9 cellular contexts compared by ENCODE assay signal in the genomic region with DNA sequence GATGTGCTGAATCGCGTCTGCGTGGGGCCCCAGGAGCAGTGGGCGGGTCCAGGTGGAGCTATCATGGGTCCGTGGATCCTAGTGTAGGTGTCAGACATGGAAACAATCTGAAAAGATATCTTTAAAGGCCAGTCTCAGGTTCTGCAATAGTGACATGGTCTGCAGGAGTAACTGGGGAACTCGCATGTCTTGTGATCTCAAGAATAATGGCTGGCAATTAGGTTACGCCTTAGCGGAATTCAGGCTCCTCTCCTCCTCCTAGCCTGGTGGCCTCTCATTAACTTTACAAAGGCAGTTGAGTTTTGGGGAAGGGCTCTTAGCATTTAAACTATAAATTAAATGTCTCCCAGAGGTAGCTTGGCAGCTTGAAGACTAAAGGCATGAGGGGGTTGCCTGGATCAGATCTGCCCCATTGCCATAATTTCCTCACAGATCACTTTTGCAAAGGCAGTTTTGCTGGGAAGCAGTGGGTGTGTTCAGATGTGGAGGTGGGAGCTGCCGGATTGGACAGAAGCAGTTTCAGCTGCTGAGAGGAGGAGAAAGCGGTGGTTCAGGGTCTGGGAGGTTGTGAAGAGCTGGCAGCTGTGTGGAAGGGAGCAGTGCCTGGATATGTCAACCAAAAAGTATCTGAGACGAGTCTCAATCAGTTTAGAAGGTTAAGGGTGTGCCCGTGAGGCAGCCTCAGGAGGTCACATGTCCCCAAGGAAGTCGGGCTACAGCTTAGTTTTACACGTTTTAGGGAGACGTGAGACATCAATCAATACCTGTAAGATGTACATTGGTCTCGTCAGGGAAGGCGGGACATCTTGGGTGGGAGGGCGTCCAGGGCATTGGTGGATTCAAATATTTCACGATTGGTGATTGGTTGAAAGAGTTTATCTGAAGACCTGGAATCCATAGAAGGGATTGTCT. TPM values are rescaled to one million over a fixed set of nuclear protein-coding genes. Genes with fewer than 3 reads are reported as not detected.
DNase-seq lines count a peak whose midpoint lies in the region; ATAC-seq, FAIRE-seq and TF ChIP-seq lines count a peak whose summit lies in the region.
"Had no signal": no experiment of that assay in that cellular context is flagged by ENCODE, and none has a peak within 500 bp of the region (broad histone marks: within the 10 kb centered on the region; RNA-seq: fewer than 3 reads in every experiment).

No MANE protein-coding gene starts in this region.

- FAIRE-seq in kidney (lab: Jason Lieb, UNC) = no peak

- H3K36me3 Mint-ChIP-seq in activated B cell treated with CpG ODN at 0.5 μM for 24 hours (ENCODE audit: low read depth) = peaks cover 5% of the 10 kb centered on the region

- WGBS in suprapubic skin = 46% methylated on average over 19 of the region's 19 CpGs

- H3K9me3 ChIP-seq in cardiac muscle cell (ENCODE audit: low read depth) (no peaks in the 10 kb centered on the region), iPS-20b (ENCODE audit: insufficient read depth, low read depth, low read length) (no peaks in the 10 kb centered on the region), suprapubic skin (no peaks in the 10 kb centered on the region), kidney (ENCODE audit: control insufficient read depth in 1 of 2, low read length in 2 of 2) (no peaks in the 10 kb centered on the region)
- H3K9me3 ChIP-seq: left lung had no signal

- CTCF ChIA-PET in activated B cell treated with CpG ODN at 0.5 μM for 24 hours (lab: Charles Lee) = no interaction called here

- peak overlapping the region; percentile 20 for H3K4me3 Mint-ChIP-seq in activated B cell treated with CpG ODN at 0.5 μM for 24 hours

- peak overlapping the region; percentile 75; the same call in 1 of the 2 replicates for H3K9ac ChIP-seq in iPS-20b (ENCODE audit: low read depth, low read length)
- no peak overlapping the region for H3K9ac ChIP-seq in kidney (ENCODE audit: low read length in 2 of 2)

- H3K27me3 ChIP-seq in cardiac muscle cell (no peaks in the 10 kb centered on the region), iPS-20b (ENCODE audit: insufficient read depth, low read length) (peaks cover 7% of the 10 kb centered on the region), suprapubic skin (no peaks in the 10 kb centered on the region)

- H3K27me3 Mint-ChIP-seq in activated B cell treated with CpG ODN at 0.5 μM for 24 hours = no peaks in the 10 kb centered on the region

- POLR2A ChIA-PET in activated B cell treated with CpG ODN at 0.5 μM for 24 hours (lab: Charles Lee) = interaction anchor here (0.6 kb wide), 1 partner anchor 38 kb away, joined by 9 read pairs; a partner anchor contains a TSS

- no peaks in the 10 kb centered on the region for H3K36me3 ChIP-seq in cardiac muscle cell
- H3K36me3 ChIP-seq in iPS-20b (ENCODE audit: insufficient read depth, low read depth, low read length) = peaks cover 15% of the 10 kb centered on the region; the same call in 1 of the 2 replicates
- no peaks in the 10 kb centered on the region for H3K36me3 ChIP-seq in suprapubic skin
- H3K36me3 ChIP-seq in kidney (ENCODE audit: control insufficient read depth in 1 of 2, insufficient read depth in 2 of 2, low read length in 2 of 2) = no peaks in the 10 kb centered on the region

- H3K4me1 Mint-ChIP-seq in activated B cell treated with CpG ODN at 0.5 μM for 24 hours = peaks cover 22% of the 10 kb centered on the region

- H3K27ac Mint-ChIP-seq in activated B cell treated with CpG ODN at 0.5 μM for 24 hours = no peak overlapping the region

- TF ChIP-seq CTCF in cardiac muscle cell (IDR thresholded peaks at IDR 0.05; ENCODE audit: low read depth, low read length) (no peak), activated B cell treated with CpG ODN at 0.5 μM for 24 hours (IDR thresholded peaks at IDR 0.05) (no peak), suprapubic skin (IDR thresholded peaks at IDR 0.05) (no peak), kidney (IDR thresholded peaks at IDR 0.05; ENCODE audit: borderline replicate concordance, extremely low read depth, insufficient read depth) (no peak)

- TF ChIP-seq EP300 in suprapubic skin (IDR thresholded peaks at IDR 0.05) = no peak

- H3K4me1 ChIP-seq in cardiac muscle cell (ENCODE audit: low read depth) = peaks cover 6% of the 10 kb centered on the region
- peaks cover 11% of the 10 kb centered on the region for H3K4me1 ChIP-seq in iPS-20b (ENCODE audit: insufficient read depth, low read length)
- peaks cover 39% of the 10 kb centered on the region for H3K4me1 ChIP-seq in suprapubic skin
- H3K4me1 ChIP-seq in kidney (ENCODE audit: control insufficient read depth in 1 of 2, insufficient read depth in 1 of 2, low read depth in 1 of 2, low read length in 2 of 2) = peaks cover 5 to 8% of the 10 kb centered on the region in 2 donors

- DNase-seq in cardiac muscle cell (ENCODE audit: low read depth in 1 of 2, low spot score in 1 of 2) (peak in 1 of 2 donors; percentile 73), left cardiac atrium (no peak), activated B cell treated with CpG ODN at 0.5 μM for 24 hours (no peak), suprapubic skin (ENCODE audit: low spot score in 2 of 2) (no peak), kidney (no peak), hepatic stellate cell (ENCODE audit: low spot score) (no peak)
- DNase-seq: left lung had no signal

- peak overlapping the region; percentile 66 for H3K27ac ChIP-seq in cardiac muscle cell
- H3K27ac ChIP-seq in iPS-20b (ENCODE audit: low read length) = peak overlapping the region; percentile 1
- peak overlapping the region; percentile 9 for H3K27ac ChIP-seq in suprapubic skin
- H3K27ac ChIP-seq in kidney (ENCODE audit: low read depth in 2 of 2, low read length in 2 of 2) = no peak overlapping the region
- H3K27ac ChIP-seq: left lung had no signal

- ATAC-seq in left cardiac atrium (no peak), activated B cell treated with CpG ODN at 0.5 μM for 24 hours (ENCODE audit: low read depth) (no peak), HG02763 (IDR thresholded peaks at IDR 0.05; ENCODE audit: unreplicated experiment) (no peak)
- ATAC-seq: left lung had no signal

- no peaks in the 10 kb centered on the region for H3K9me3 Mint-ChIP-seq in activated B cell treated with CpG ODN at 0.5 μM for 24 hours

- no peak for TF ChIP-seq POLR2A in suprapubic skin (IDR thresholded peaks at IDR 0.05)

- intact Hi-C loops in left cardiac atrium (cut with DNase I) (no loop called here), activated B cell treated with CpG ODN at 0.5 μM for 24 hours (cut with micrococcal nuclease) (loop anchor here (5.0 kb wide), 1 partner anchor 657 kb away; a partner anchor contains a TSS), kidney (cut with DNase I) (loop anchor here (10.0 kb wide), 1 partner anchor 100 kb away; no protein-coding TSS in a partner anchor)

- H3K4me3 ChIP-seq in cardiac muscle cell = peak overlapping the region; percentile 22
- H3K4me3 ChIP-seq in iPS-20b (ENCODE audit: low read length) = peak overlapping the region; percentile 59
- peak overlapping the region; percentile 22 for H3K4me3 ChIP-seq in suprapubic skin
- no peak overlapping the region for H3K4me3 ChIP-seq in kidney (ENCODE audit: low read length in 2 of 2)
- H3K4me3 ChIP-seq: left lung had no signal

RNA-seq across cellular contexts. Expression of a gene that starts 2.7 kb away (rescaled TPM):
- total RNA-seq in cardiac muscle cell (32.1 and 55.7 TPM in 2 replicates), left cardiac atrium (10 to 100 TPM; 37.0 to 59.8 TPM), activated B cell treated with CpG ODN at 0.5 μM for 24 hours (49.9 and 50.9 TPM in 2 replicates), suprapubic skin (100 to 1,000 TPM in 1 of 4 donors, 10 to 100 TPM in 3; 49.7 to 119 (median 71.5) TPM), kidney (72.8 TPM)
- polyA plus RNA-seq in cardiac muscle cell (66.0 and 106 TPM in 2 replicates), kidney (ENCODE audit: insufficient read depth, low read depth, low replicate concordance) (78.7 TPM)

RNA-seq across cellular contexts. Expression of a gene that starts 19.1 kb away (rescaled TPM):
- total RNA-seq in cardiac muscle cell (20.0 and 20.6 TPM in 2 replicates), left cardiac atrium (10 to 100 TPM; 49.9 to 62.9 TPM), activated B cell treated with CpG ODN at 0.5 μM for 24 hours (0.44 and 0.98 TPM in 2 replicates), suprapubic skin (10 to 100 TPM in 1 of 4 donors, 1 to 10 TPM in 3; 2.0 to 19.2 (median 4.2) TPM), kidney (33.3 TPM)
- polyA plus RNA-seq in cardiac muscle cell (10.3 and 18.1 TPM in 2 replicates), kidney (ENCODE audit: insufficient read depth, low read depth, low replicate concordance) (114 TPM)

RNA-seq across cellular contexts. Expression of a gene that starts 38.0 kb away (rescaled TPM):
- total RNA-seq in cardiac muscle cell (10.9 and 18.6 TPM in 2 replicates), left cardiac atrium (10 to 100 TPM; 12.1 to 14.5 TPM), activated B cell treated with CpG ODN at 0.5 μM for 24 hours (26.7 and 28.5 TPM in 2 replicates), suprapubic skin (10 to 100 TPM; 15.9 to 26.6 (median 21.4) TPM), kidney (30.6 TPM)
- polyA plus RNA-seq in cardiac muscle cell (30.7 and 38.7 TPM in 2 replicates), kidney (ENCODE audit: insufficient read depth, low read depth, low replicate concordance) (36.6 TPM)

RNA-seq across cellular contexts. Expression of a gene that starts 56.1 kb away (rescaled TPM):
- 29.7 and 38.9 TPM in 2 replicates for total RNA-seq in cardiac muscle cell
- 28.9 and 42.8 TPM in 2 replicates for polyA plus RNA-seq in cardiac muscle cell
- 10 to 100 TPM; 12.8 to 16.7 TPM for total RNA-seq in left cardiac atrium
- 2.0 and 2.6 TPM in 2 replicates for total RNA-seq in activated B cell treated with CpG ODN at 0.5 μM for 24 hours
- 10 to 100 TPM; 15.9 to 24.3 (median 21.6) TPM for total RNA-seq in suprapubic skin
- total RNA-seq in kidney = 21.7 TPM
- 36.1 TPM for polyA plus RNA-seq in kidney (ENCODE audit: insufficient read depth, low read depth, low replicate concordance)

Comparison
In these comparisons a context has a peak if more than half of its experiments do, and no peak if none do; other contexts are left out.
1. H3K27ac ChIP-seq: peak in cardiac muscle cell (single experiment), iPS-20b (single experiment) and suprapubic skin (single experiment); none in kidney (0 of 2).
2. H3K4me3 ChIP-seq: peak in cardiac muscle cell (single experiment), iPS-20b (single experiment) and suprapubic skin (single experiment); none in kidney (0 of 2).
3. intact Hi-C loops: an anchor here in activated B cell treated with CpG ODN at 0.5 μM for 24 hours (5.0 kb wide) and kidney (10.0 kb wide); none called in left cardiac atrium.